8 cellular contexts compared by ENCODE assay signal in the genomic region with DNA sequence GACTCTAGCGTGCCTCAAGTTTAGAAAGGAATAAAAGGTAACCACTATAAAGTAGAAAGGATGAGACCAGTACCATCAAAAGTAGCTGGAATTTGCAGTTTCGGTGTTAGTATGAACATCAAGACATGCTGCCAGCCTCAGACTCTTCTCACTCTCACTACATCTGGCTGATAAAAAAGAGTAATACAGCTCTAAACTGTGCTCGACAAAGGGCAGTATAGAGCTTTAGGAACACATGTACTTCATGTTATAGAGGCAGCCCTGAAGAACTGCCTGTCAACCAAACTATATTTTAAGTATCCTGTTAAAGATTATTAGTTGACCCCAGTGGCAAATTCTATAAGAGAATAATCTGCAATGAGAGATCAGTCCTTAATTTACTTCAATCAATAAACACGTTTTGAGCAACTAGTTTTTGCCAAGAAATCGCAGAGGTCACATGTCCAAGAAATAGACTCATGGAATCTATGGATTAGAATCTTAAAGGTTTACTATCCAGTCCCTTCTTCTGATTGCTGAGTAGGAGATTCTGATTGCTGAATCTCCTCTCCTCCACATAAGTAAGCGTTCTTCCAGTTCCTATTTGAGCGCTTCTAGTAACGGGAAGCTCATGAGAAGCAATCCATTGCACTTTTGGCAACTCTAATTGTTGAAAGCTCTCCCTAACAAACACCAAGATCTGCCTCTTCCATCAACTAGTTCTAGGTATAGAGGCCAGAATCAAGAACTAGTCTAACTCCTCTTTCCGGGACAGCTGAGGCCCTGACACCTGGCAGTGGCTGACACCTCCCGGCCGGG. TPM values are rescaled to one million over a fixed set of nuclear protein-coding genes. Genes with fewer than 3 reads are reported as not detected.
DNase-seq lines count a peak whose midpoint lies in the region; ATAC-seq and TF ChIP-seq lines count a peak whose summit lies in the region.

No MANE protein-coding gene starts in this region.

- CTCF ChIA-PET in CD8-positive, alpha-beta memory T cell (lab: Charles Lee), result interaction anchor here (0.8 to 3.0 kb wide), 7 partner anchors 9 to 338 kb away, joined by 3 to 9 read pairs (median 5); a partner anchor contains a TSS
- CTCF ChIA-PET in HEK293 (lab: Yijun Ruan, JAX), result interaction anchor here (0.5 to 2.1 kb wide), 7 partner anchors 10 to 291 kb away, joined by 3 to 8 read pairs (median 4); no protein-coding TSS in a partner anchor

- POLR2A ChIA-PET in CD8-positive, alpha-beta memory T cell (lab: Charles Lee), result interaction anchor here (1.1 to 2.9 kb wide), 5 partner anchors 8 to 560 kb away, joined by 4 to 22 read pairs (median 9); a partner anchor contains a TSS
- POLR2A ChIA-PET in HEK293 (lab: Yijun Ruan, JAX), result interaction anchor here (0.6 to 2.1 kb wide), 6 partner anchors 9 to 360 kb away, joined by 3 to 19 read pairs (median 4); a partner anchor contains a TSS

- no peak for ATAC-seq in T-helper 17 cell

- TF ChIP-seq CTCF in HEK293 (tag by site-specific recombination; IDR thresholded peaks at IDR 0.05), result no peak
- no peak for TF ChIP-seq CTCF in foreskin fibroblast (IDR thresholded peaks at IDR 0.05; ENCODE audit: low read depth, low read length)

- H3K4me3 Mint-ChIP-seq in CD8-positive, alpha-beta memory T cell, result peak overlapping the region; percentile 87 to 96 (median 92)
- peak overlapping the region; percentile 92 for H3K4me3 Mint-ChIP-seq in T-helper 17 cell

- no peaks in the 10 kb centered on the region for H3K9me3 Mint-ChIP-seq in CD8-positive, alpha-beta memory T cell

- H3K36me3 Mint-ChIP-seq in CD8-positive, alpha-beta memory T cell, result peaks cover 0 to 33% (median 0%) of the 10 kb centered on the region in 3 donors
- no peaks in the 10 kb centered on the region for H3K36me3 Mint-ChIP-seq in T-helper 17 cell (ENCODE audit: low read depth)

- H3K27me3 Mint-ChIP-seq in CD8-positive, alpha-beta memory T cell, result peaks cover 0 to 2% of the 10 kb centered on the region in 2 donors
- H3K27me3 Mint-ChIP-seq in T-helper 17 cell, result peaks cover 1% of the 10 kb centered on the region

- no peaks in the 10 kb centered on the region for H3K36me3 ChIP-seq in CD8-positive, alpha-beta memory T cell (ENCODE audit: insufficient read depth, low read length)
- H3K36me3 ChIP-seq in HEK293 (ENCODE audit: control insufficient read depth in 2 of 2, insufficient read depth in 1 of 2, low read length in 2 of 2) (peaks cover 7 to 17% of the 10 kb centered on the region in 2 experiments; a peak in 2 of 3 replicates), rectal smooth muscle tissue (ENCODE audit: control insufficient read depth, insufficient read depth, low read length) (no peaks in the 10 kb centered on the region)

- peak overlapping the region; percentile 92 to 99 (median 96) for H3K27ac Mint-ChIP-seq in CD8-positive, alpha-beta memory T cell
- peak overlapping the region; percentile 97 for H3K27ac Mint-ChIP-seq in T-helper 17 cell

- H3K27ac ChIP-seq in CD8-positive, alpha-beta memory T cell (ENCODE audit: low read depth, low read length), result peak overlapping the region; percentile 69
- H3K27ac ChIP-seq in HEK293 (ENCODE audit: extremely low read depth, low read depth, low read length), result peak overlapping the region; percentile 74; the same call in 1 of the 2 replicates
- H3K27ac ChIP-seq in rectal smooth muscle tissue (ENCODE audit: low read depth, low read length), result peak overlapping the region; percentile 94

- no peak for DNase-seq in CD8-positive, alpha-beta memory T cell
- DNase-seq in T-helper 17 cell, result no peak
- DNase-seq in foreskin fibroblast, result no peak
- no peak for DNase-seq in NCI-H1694 treated with DMSO at 0.1 percent for 48 hours (lab: John Stamatoyannopoulos, UW)
- DNase-seq in HK-2 (ENCODE audit: unreplicated experiment), result no peak
- DNase-seq in NCI-H524 (lab: John Stamatoyannopoulos, UW), result no peak

- H3K9me3 ChIP-seq in CD8-positive, alpha-beta memory T cell (ENCODE audit: low read length), result no peaks in the 10 kb centered on the region
- no peaks in the 10 kb centered on the region for H3K9me3 ChIP-seq in HEK293 (ENCODE audit: control insufficient read depth, insufficient read depth, low read depth, low read length)
- no peaks in the 10 kb centered on the region for H3K9me3 ChIP-seq in T-helper 17 cell (ENCODE audit: control insufficient read depth, low read length, poor library complexity, severe bottlenecking)

- H3K4me1 Mint-ChIP-seq in CD8-positive, alpha-beta memory T cell, result peaks cover 52 to 58% (median 53%) of the 10 kb centered on the region in 3 donors
- peaks cover 51% of the 10 kb centered on the region for H3K4me1 Mint-ChIP-seq in T-helper 17 cell

- H3K4me3 ChIP-seq in CD8-positive, alpha-beta memory T cell (ENCODE audit: low read length), result peak overlapping the region; percentile 78
- H3K4me3 ChIP-seq in HEK293 (ENCODE audit: low read depth, low read length) (peak overlapping the region; percentile 96), foreskin fibroblast (ENCODE audit: low read depth in 1 of 2, low read length in 2 of 2) (peak overlapping the region; percentile 68 to 79), rectal smooth muscle tissue (ENCODE audit: low read length) (peak overlapping the region; percentile 86)

- H3K27me3 ChIP-seq in CD8-positive, alpha-beta memory T cell (ENCODE audit: insufficient read depth, low read length, poor library complexity, severe bottlenecking), result no peaks in the 10 kb centered on the region
- no peaks in the 10 kb centered on the region for H3K27me3 ChIP-seq in rectal smooth muscle tissue (ENCODE audit: control insufficient read depth, insufficient read depth, low read length)

- H3K4me1 ChIP-seq in CD8-positive, alpha-beta memory T cell (ENCODE audit: insufficient read depth, low read length), result peaks cover 38% of the 10 kb centered on the region
- no peaks in the 10 kb centered on the region for H3K4me1 ChIP-seq in HEK293 (ENCODE audit: control insufficient read depth, insufficient read depth, low read length)
- peaks cover 22% of the 10 kb centered on the region for H3K4me1 ChIP-seq in rectal smooth muscle tissue (ENCODE audit: control insufficient read depth, insufficient read depth, low read length)

- H3K9ac ChIP-seq in rectal smooth muscle tissue (ENCODE audit: low read length), result peak overlapping the region; percentile 80

TF ChIP-seq in HEK293, 187 proteins besides CTCF, POLR2A, EP300 and RAD21:
- TF ChIP-seq ZNF530 (tag by site-specific recombination; IDR thresholded peaks at IDR 0.05; ENCODE audit: low read depth) (no peak), ZNF423 (tag by site-specific recombination; IDR thresholded peaks at IDR 0.05) (no peak), ZBTB17 (tag by site-specific recombination; IDR thresholded peaks at IDR 0.05) (peak; percentile 65), ZBTB20 (tag by site-specific recombination; IDR thresholded peaks at IDR 0.05) (0 out of 2 replicates have a peak, but pooled peaks have one; percentile 96)

RNA-seq across cellular contexts. Expression of a gene that starts 0.9 kb away (rescaled TPM):
- total RNA-seq in CD8-positive, alpha-beta memory T cell, result 10 to 100 TPM; 11.2 to 13.0 TPM
- 37.9 TPM for polyA plus RNA-seq in CD8-positive, alpha-beta memory T cell
- 10 to 100 TPM; 16.6 to 23.4 TPM for total RNA-seq in T-helper 17 cell
